In the genomic region with DNA sequence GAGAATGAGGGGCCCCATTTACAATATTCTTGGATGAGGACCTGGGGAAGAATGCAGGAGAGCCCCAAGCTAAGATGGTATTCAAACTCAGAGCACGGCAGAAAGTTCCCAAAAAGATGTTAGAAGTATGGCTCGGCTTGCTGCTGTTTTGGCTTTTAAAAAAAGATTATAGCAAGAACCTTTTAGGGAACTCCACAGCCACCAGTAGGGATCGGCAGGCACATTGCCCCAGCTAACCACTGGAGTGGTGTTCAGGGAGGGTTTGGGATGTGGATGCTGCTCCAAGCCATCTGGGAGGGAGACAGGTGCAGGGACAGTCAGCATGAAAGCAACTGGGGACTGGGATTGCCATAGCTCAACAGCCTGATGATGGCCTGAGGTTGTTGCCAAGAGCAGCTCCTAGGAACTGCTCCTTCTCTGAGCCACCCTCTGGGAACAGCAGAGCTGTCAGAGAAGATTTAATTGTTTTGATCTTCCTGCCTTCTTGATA, we compare ENCODE assay signal across 23 cellular contexts.
"Had no signal": no experiment of that assay in that cellular context is flagged by ENCODE, and none has a peak within 500 bp of the region (broad histone marks: within the 10 kb centered on the region; RNA-seq: fewer than 3 reads in every experiment).

No MANE protein-coding gene starts in this region.

- H3K4me3 Mint-ChIP-seq: dendritic cell treated with granulocyte-macrophage colony-stimulating factor and Interleukin-4, amounts not matched to agents 40 ng/mL and 50 ng/mL, for 4 days; effector memory CD8-positive, alpha-beta T cell; memory B cell; mesothelial cell of epicardium; natural killer cell treated with Interleukin-12 subunit alpha and Interleukin-12 subunit beta and Interleukin-15 and Interleukin-18, amount 100 ng/mL, for 72 hours; neural progenitor cell; type B pancreatic cell had no signal

- H3K4me3 ChIP-seq: esophagus squamous epithelium, gastroesophageal sphincter, lower lobe of right lung, neural progenitor cell, ovary had no signal

- H3K36me3 ChIP-seq: esophagus squamous epithelium, gastroesophageal sphincter, lower lobe of right lung, neural progenitor cell, ovary had no signal

- ATAC-seq: effector memory CD8-positive, alpha-beta T cell; gastroesophageal sphincter; lower lobe of right lung; natural killer cell treated with Interleukin-12 subunit alpha and Interleukin-12 subunit beta and Interleukin-15 and Interleukin-18, amount 100 ng/mL, for 72 hours; sciatic nerve had no signal

- H3K9me3 Mint-ChIP-seq: natural killer cell treated with Interleukin-12 subunit alpha and Interleukin-12 subunit beta and Interleukin-15 and Interleukin-18, amount 100 ng/mL, for 72 hours; neural progenitor cell had no signal

- H3K27ac Mint-ChIP-seq: dendritic cell treated with granulocyte-macrophage colony-stimulating factor and Interleukin-4, amounts not matched to agents 40 ng/mL and 50 ng/mL, for 4 days; effector memory CD8-positive, alpha-beta T cell; memory B cell; mesothelial cell of epicardium; natural killer cell treated with Interleukin-12 subunit alpha and Interleukin-12 subunit beta and Interleukin-15 and Interleukin-18, amount 100 ng/mL, for 72 hours; neural progenitor cell; type B pancreatic cell had no signal

- H3K9ac ChIP-seq: neural progenitor cell had no signal

- H3K27me3 ChIP-seq: esophagus squamous epithelium, gastroesophageal sphincter, neural progenitor cell, ovary had no signal

- DNase-seq: cerebellar nuclear complex; effector memory CD8-positive, alpha-beta T cell; esophagus squamous epithelium; foreskin fibroblast; hippocampal formation; kidney glomerular epithelial cell; lower lobe of right lung; nucleus accumbens; ovary; small intestine; stimulated activated CD4-positive, alpha-beta T cell treated with anti-CD3 and anti-CD28 coated beads, Interleukin-12 subunit alpha, Interleukin-12 subunit beta, amount 100 ng/mL, for 4 hours; stimulated activated naive CD4-positive, alpha-beta T cell treated with Interleukin-2 at 50 U/mL for 16 hours had no signal

- H3K4me1 ChIP-seq: esophagus squamous epithelium, lower lobe of right lung had no signal

- H3K9me3 ChIP-seq: esophagus squamous epithelium, gastroesophageal sphincter, lower lobe of right lung, ovary had no signal

- H3K36me3 Mint-ChIP-seq: memory B cell; mesothelial cell of epicardium; natural killer cell treated with Interleukin-12 subunit alpha and Interleukin-12 subunit beta and Interleukin-15 and Interleukin-18, amount 100 ng/mL, for 72 hours; type B pancreatic cell had no signal

- H3K27ac ChIP-seq: epithelial cell of prostate, esophagus squamous epithelium, gastroesophageal sphincter, lower lobe of right lung, neural progenitor cell, ovary had no signal

- FAIRE-seq: colon, small intestine, urothelium cell line had no signal

- H3K4me2 ChIP-seq: neural progenitor cell had no signal

- H2AFZ ChIP-seq: neural progenitor cell had no signal
